35 cellular contexts compared by ENCODE assay signal in genomic region chr10:97623277-97623676, GRCh38. TPM values are rescaled to one million over a fixed set of nuclear protein-coding genes. Genes with fewer than 3 reads are reported as not detected.
"Had no signal": no experiment of that assay in that cellular context is flagged by ENCODE, and none has a peak within 500 bp of the region (broad histone marks: within the 10 kb centered on the region; RNA-seq: fewer than 3 reads in every experiment).

No MANE protein-coding gene starts in this region.

- H3K9me3 ChIP-seq: esophagus squamous epithelium had no signal

- H3K27me3 ChIP-seq: esophagus squamous epithelium had no signal

- DNase-seq: activated B cell treated with CpG ODN at 0.5 μM for 24 hours; activated CD4-positive, alpha-beta T cell treated with anti-CD3 and anti-CD28 coated beads for 48 hours; activated CD4-positive, alpha-beta T cell treated with anti-CD3 and anti-CD28 coated beads, Interleukin-2, amount 50 U/mL, for 1 hour; activated CD4-positive, alpha-beta T cell treated with anti-CD3 and anti-CD28 coated beads, Interleukin-2, amount 50 U/mL, for 48 hours; activated CD8-positive, alpha-beta memory T cell treated with anti-CD3 and anti-CD28 coated beads for 24 hours; activated CD8-positive, alpha-beta T cell treated with anti-CD3 and anti-CD28 coated beads for 36 hours; activated effector memory CD4-positive, alpha-beta T cell treated with Interleukin-2 at 50 U/mL for 16 hours; activated gamma-delta T cell treated with Interleukin-2 at 50 U/mL for 16 hours; activated naive CD4-positive, alpha-beta T cell treated with anti-CD3 and anti-CD28 coated beads, Interleukin-2, amount 50 U/mL, for 16 hours; activated naive CD4-positive, alpha-beta T cell treated with Interleukin-2 at 50 U/mL for 16 hours; activated T-cell treated with anti-CD3 and anti-CD28 coated beads, Interleukin-2, amount 50 U/mL, for 4 hours; amniotic stem cell; anterior cingulate cortex; caudate nucleus; cortex of kidney; effector CD8-positive, alpha-beta T cell; esophagus squamous epithelium; foreskin melanocyte; T-helper 1 cell; T-helper 17 cell; T1000; WERI-Rb-1 had no signal

- H3K9me3 Mint-ChIP-seq: activated B cell treated with CpG ODN at 0.5 μM for 24 hours; activated CD8-positive, alpha-beta T cell treated with anti-CD3 and anti-CD28 coated beads for 36 hours; activated T-cell treated with anti-CD3 and anti-CD28 coated beads, Interleukin-2, amount 50 U/mL, for 4 hours; activated T-helper 17 cell treated with anti-CD3 and anti-CD28 coated beads, Interleukin-2, amount 50 U/mL, for 72 hours; T-helper 2 cell treated with Interferon-gamma antibody and Interleukin-4, amounts not matched to agents 5 μg/mL and 100 μg/mL, for 36 hours had no signal

- H3K4me1 Mint-ChIP-seq: activated B cell treated with CpG ODN at 0.5 μM for 24 hours; activated T-helper 17 cell treated with anti-CD3 and anti-CD28 coated beads, Interleukin-2, amount 50 U/mL, for 72 hours had no signal

- H3K27me3 Mint-ChIP-seq: activated B cell treated with CpG ODN at 0.5 μM for 24 hours; activated CD8-positive, alpha-beta T cell treated with anti-CD3 and anti-CD28 coated beads for 36 hours; activated naive CD8-positive, alpha-beta T cell; activated T-helper 17 cell treated with anti-CD3 and anti-CD28 coated beads, Interleukin-2, amount 50 U/mL, for 72 hours; T-helper 17 cell had no signal

- ATAC-seq: activated CD4-positive, CD25-positive, alpha-beta regulatory T cell treated with anti-CD3 and anti-CD28 coated beads, Interleukin-2, amount 50 U/mL, for 24 hours; activated CD8-positive, alpha-beta T cell treated with anti-CD3 and anti-CD28 coated beads for 36 hours; activated T-cell treated with anti-CD3 and anti-CD28 coated beads, Interleukin-2, amount 50 U/mL, for 4 hours; activated T-helper 17 cell treated with anti-CD3 and anti-CD28 coated beads, Interleukin-2, amount 50 U/mL, for 72 hours; T-helper 17 cell had no signal

- H3K27ac Mint-ChIP-seq: activated B cell treated with CpG ODN at 0.5 μM for 24 hours; activated CD8-positive, alpha-beta T cell treated with anti-CD3 and anti-CD28 coated beads for 36 hours; activated naive CD8-positive, alpha-beta T cell; activated T-helper 17 cell treated with anti-CD3 and anti-CD28 coated beads, Interleukin-2, amount 50 U/mL, for 72 hours; T-helper 17 cell; T-helper 2 cell treated with Interferon-gamma antibody and Interleukin-4, amounts not matched to agents 5 μg/mL and 100 μg/mL, for 36 hours had no signal

- FAIRE-seq: astrocyte, colon, endometrium, endothelial cell of umbilical vein had no signal

- H3K4me3 ChIP-seq: esophagus squamous epithelium had no signal

- H3K27ac ChIP-seq: epithelial cell of prostate, esophagus squamous epithelium, WERI-Rb-1 had no signal

- H3K4me3 Mint-ChIP-seq: activated B cell treated with CpG ODN at 0.5 μM for 24 hours; activated CD8-positive, alpha-beta T cell treated with anti-CD3 and anti-CD28 coated beads for 36 hours; activated naive CD8-positive, alpha-beta T cell; activated T-cell treated with anti-CD3 and anti-CD28 coated beads, Interleukin-2, amount 50 U/mL, for 4 hours; activated T-helper 17 cell treated with anti-CD3 and anti-CD28 coated beads, Interleukin-2, amount 50 U/mL, for 72 hours; T-helper 17 cell; T-helper 2 cell treated with Interferon-gamma antibody and Interleukin-4, amounts not matched to agents 5 μg/mL and 100 μg/mL, for 36 hours had no signal

- H3K36me3 ChIP-seq: esophagus squamous epithelium, WERI-Rb-1 had no signal

- H3K36me3 Mint-ChIP-seq: activated naive CD8-positive, alpha-beta T cell had no signal

RNA-seq across cellular contexts. Expression of gene C10orf62, which starts 33.8 kb away (rescaled TPM):
- total RNA-seq: activated B cell treated with CpG ODN at 0.5 μM for 24 hours; activated CD8-positive, alpha-beta T cell treated with anti-CD3 and anti-CD28 coated beads for 36 hours; activated T-cell treated with anti-CD3 and anti-CD28 coated beads, Interleukin-2, amount 50 U/mL, for 4 hours; activated T-helper 17 cell treated with anti-CD3 and anti-CD28 coated beads, Interleukin-2, amount 50 U/mL, for 72 hours; astrocyte; chondrocyte; dermis microvascular lymphatic vessel endothelial cell; endothelial cell of umbilical vein; esophagus squamous epithelium; fibroblast of lung; fibroblast of villous mesenchyme; T-helper 17 cell had no signal
- polyA plus RNA-seq: endothelial cell of umbilical vein, fibroblast of lung had no signal

RNA-seq across cellular contexts. Expression of gene HOGA1, which starts 39.1 kb away (rescaled TPM):
- total RNA-seq: activated B cell treated with CpG ODN at 0.5 μM for 24 hours; activated CD8-positive, alpha-beta T cell treated with anti-CD3 and anti-CD28 coated beads for 36 hours; activated T-cell treated with anti-CD3 and anti-CD28 coated beads, Interleukin-2, amount 50 U/mL, for 4 hours; activated T-helper 17 cell treated with anti-CD3 and anti-CD28 coated beads, Interleukin-2, amount 50 U/mL, for 72 hours; T-helper 17 cell had no signal

RNA-seq across cellular contexts. Expression of gene ANKRD2, which starts 50.7 kb away (rescaled TPM):
- total RNA-seq: activated B cell treated with CpG ODN at 0.5 μM for 24 hours; activated CD8-positive, alpha-beta T cell treated with anti-CD3 and anti-CD28 coated beads for 36 hours; activated T-cell treated with anti-CD3 and anti-CD28 coated beads, Interleukin-2, amount 50 U/mL, for 4 hours; activated T-helper 17 cell treated with anti-CD3 and anti-CD28 coated beads, Interleukin-2, amount 50 U/mL, for 72 hours; T-helper 17 cell had no signal
